In genomic region chr21:41501919-41502318, GRCh38 we compare ENCODE assay signal across 16 cellular contexts. TPM values are rescaled to one million over a fixed set of nuclear protein-coding genes. Genes with fewer than 3 reads are reported as not detected.
DNase-seq lines count a peak whose midpoint lies in the region; ATAC-seq and TF ChIP-seq lines count a peak whose summit lies in the region.
"Had no signal": no experiment of that assay in that cellular context is flagged by ENCODE, and none has a peak within 500 bp of the region (broad histone marks: within the 10 kb centered on the region; RNA-seq: fewer than 3 reads in every experiment).

No MANE protein-coding gene starts in this region.

- H3K27me3 ChIP-seq in Panc1 (ENCODE audit: control insufficient read depth, insufficient read depth, low read length) (no peaks in the 10 kb centered on the region), neural progenitor cell (peaks cover 21% of the 10 kb centered on the region)

- TF ChIP-seq CTCF in Panc1 (IDR thresholded peaks at IDR 0.05) (no peak), neural progenitor cell (IDR thresholded peaks at IDR 0.05) (no peak)

- CTCF ChIA-PET in Panc1 (lab: Charles Lee), result interaction anchor here (0.9 kb wide), 1 partner anchor 111 kb away, joined by 3 read pairs; no protein-coding TSS in a partner anchor

- DNase-seq in NCI-H1417 (lab: John Stamatoyannopoulos, UW) (peak in 2 of 3 experiments; percentile 22 to 37), NCI-H1417 treated with DMSO at 0.1 percent for 48 hours (lab: John Stamatoyannopoulos, UW) (no peak), Panc1 (ENCODE audit: low read depth, low spot score) (no peak), inferior parietal cortex (ENCODE audit: extremely low spot score) (peak; percentile 27), superior temporal gyrus (ENCODE audit: extremely low spot score) (peak; percentile 41), cerebellum (ENCODE audit: low spot score) (no peak), neural progenitor cell (ENCODE audit: low spot score) (no peak), NAMALWA (ENCODE audit: low spot score) (no peak)
- DNase-seq: activated CD4-positive, CD25-positive, alpha-beta regulatory T cell treated with anti-CD3 and anti-CD28 coated beads, Interleukin-2, amount 50 U/mL, for 72 hours; NCI-H187; stimulated activated CD4-positive, alpha-beta T cell treated with anti-CD3 and anti-CD28 coated beads, Interleukin-12 subunit alpha, Interleukin-12 subunit beta, amount 100 ng/mL, for 4 hours had no signal

- no peaks in the 10 kb centered on the region for H3K36me3 Mint-ChIP-seq in neural progenitor cell

- H3K4me1 ChIP-seq in Panc1 (ENCODE audit: control insufficient read depth, insufficient read depth, low read length) (peaks cover 50% of the 10 kb centered on the region), neural progenitor cell (peaks cover 6% of the 10 kb centered on the region)
- H3K4me1 ChIP-seq: A549 had no signal

- H3K4me3 ChIP-seq in Panc1 (ENCODE audit: low read depth in 2 of 2, low read length in 2 of 2) (no peak overlapping the region), neural progenitor cell (no peak overlapping the region)
- H3K4me3 ChIP-seq: A549, lung, thoracic aorta had no signal

- peaks cover 5% of the 10 kb centered on the region for H3F3A ChIP-seq in neural progenitor cell (ENCODE audit: low read depth)

- H3K9me3 ChIP-seq in Panc1 (ENCODE audit: control insufficient read depth, insufficient read depth, low read depth, low read length) (no peaks in the 10 kb centered on the region), neural progenitor cell (ENCODE audit: low read depth) (no peaks in the 10 kb centered on the region)
- H3K9me3 ChIP-seq: A549, thoracic aorta had no signal

- H3K4me3 Mint-ChIP-seq in neural progenitor cell, result no peak overlapping the region

- ATAC-seq in Panc1, result peak; percentile 36; the same call in 1 of the 2 replicates

- no peak overlapping the region for H3K9ac ChIP-seq in neural progenitor cell

- peaks cover 7% of the 10 kb centered on the region for H4K20me1 ChIP-seq in neural progenitor cell (ENCODE audit: low read depth)

- no peak overlapping the region for H3K27ac Mint-ChIP-seq in neural progenitor cell

- H3K4me1 Mint-ChIP-seq in neural progenitor cell, result no peaks in the 10 kb centered on the region

- H3K36me3 ChIP-seq in Panc1 (ENCODE audit: control insufficient read depth, insufficient read depth, low read length) (no peaks in the 10 kb centered on the region), neural progenitor cell (no peaks in the 10 kb centered on the region)
- H3K36me3 ChIP-seq: thoracic aorta had no signal

- H3K79me2 ChIP-seq in neural progenitor cell (ENCODE audit: low read depth), result peaks cover 3% of the 10 kb centered on the region

- H2AFZ ChIP-seq in neural progenitor cell (replicated peaks), result no peak overlapping the region

- H3K27ac ChIP-seq in Panc1 (ENCODE audit: low read length), result peak overlapping the region; percentile 35; the same call in 1 of the 2 replicates
- no peak overlapping the region for H3K27ac ChIP-seq in neural progenitor cell
- H3K27ac ChIP-seq: A549, epithelial cell of prostate, thoracic aorta had no signal

- in situ Hi-C loops in Panc1 (cut with HindIII; ENCODE audit: low pct_unique_long_range_greater_than_20kb, low sequenced_read_pairs), result no loop called here

- H3K4me2 ChIP-seq in neural progenitor cell, result no peak overlapping the region
- H3K4me2 ChIP-seq: A549 had no signal

- H3K9me3 Mint-ChIP-seq in neural progenitor cell, result no peaks in the 10 kb centered on the region

- POLR2A ChIA-PET in Panc1 (lab: Charles Lee), result interaction anchor here (0.7 kb wide), 1 partner anchor 18 kb away, joined by 9 read pairs; no protein-coding TSS in a partner anchor

- BruUV-seq in Panc1 (replicated peaks; lab: Mats Ljungman, UMichigan), result no TSS peak

- intact Hi-C loops in Panc1 (cut with micrococcal nuclease; ENCODE audit: unreplicated experiment), result no loop called here

- H3K27me3 Mint-ChIP-seq in neural progenitor cell (ENCODE audit: insufficient read depth, low read depth), result peaks cover 23% of the 10 kb centered on the region

RNA-seq across cellular contexts. Expression of gene TMPRSS2, which starts 6.0 kb away (rescaled TPM):
- total RNA-seq in Panc1 (2021; ENCODE audit: unreplicated experiment), result 111 TPM
- 92.3 TPM for polyA plus RNA-seq in Panc1 (2012; ENCODE audit: insufficient read length)
- total RNA-seq in cerebellum, result 0.27 TPM
- total RNA-seq in neural progenitor cell (ENCODE audit: low replicate concordance), result 0.99 and 1.5 TPM in 2 replicates
- total RNA-seq: osteoblast had no signal
- polyA plus RNA-seq: A549 had no signal

Comparison
In these comparisons a context has a peak if more than half of its experiments do, and no peak if none do; other contexts are left out.
1. DNase-seq: peak in NCI-H1417 (2 of 3), inferior parietal cortex (single experiment) and superior temporal gyrus (single experiment); none in NCI-H1417 treated with DMSO at 0.1 percent for 48 hours (single experiment), Panc1 (single experiment), cerebellum (single experiment), neural progenitor cell (single experiment) and NAMALWA (single experiment).
2. RNA of gene TMPRSS2, which starts 6.0 kb away (total RNA-seq): 111 TPM in Panc1 (single experiment); 0.99 to 1.5 TPM in neural progenitor cell and 0.27 TPM in cerebellum (single experiment); every median in the first group is over 10 times any median in the second.